ENCODE assay signal across 24 cellular contexts in genomic region chr20:37390891-37391525, GRCh38. TPM values are rescaled to one million over a fixed set of nuclear protein-coding genes. Genes with fewer than 3 reads are reported as not detected.
A peak's percentile ranks its signal among the peaks of the same experiment; 100 is the strongest.
DNase-seq lines count a peak whose midpoint lies in the region; ATAC-seq, FAIRE-seq and TF ChIP-seq lines count a peak whose summit lies in the region.
"Had no signal": no experiment of that assay in that cellular context is flagged by ENCODE, and none has a peak within 500 bp of the region (broad histone marks: within the 10 kb centered on the region; RNA-seq: fewer than 3 reads in every experiment).

No MANE protein-coding gene starts in this region.

- TF ChIP-seq RAD21 in SK-N-SH (IDR thresholded peaks at IDR 0.05; ENCODE audit: low read length) (no peak), HepG2 (CRISPR knock-in tag; IDR thresholded peaks at IDR 0.05) (peak; percentile 54; the same call in 1 of the 2 replicates)

- no peaks in the 10 kb centered on the region for H3K9me2 ChIP-seq in SK-N-SH

- H3K9me3 Mint-ChIP-seq in progenitor cell of endocrine pancreas (ENCODE audit: low read depth), result no peaks in the 10 kb centered on the region
- H3K9me3 Mint-ChIP-seq: activated naive CD4-positive, alpha-beta T cell treated with anti-CD3 and anti-CD28 coated beads for 36 hours; activated T-cell treated with anti-CD3 and anti-CD28 coated beads, Interleukin-2, amount 50 U/mL, for 72 hours; CD4-positive, alpha-beta T cell; dendritic cell treated with granulocyte-macrophage colony-stimulating factor and Interleukin-4, amounts not matched to agents 40 ng/mL and 50 ng/mL, for 4 days; memory B cell; naive thymus-derived CD4-positive, alpha-beta T cell; T-helper 1 cell treated with Interleukin-12 subunit alpha and Interleukin-12 subunit beta and Interleukin-4 antibody, amounts not matched to agents 30 μg/mL and 1 μg/mL, for 36 hours had no signal

- ATAC-seq in SK-N-SH treated with all-trans-retinoic acid at 6 μM for 48 hours (no peak), HepG2 (peak; percentile 86)
- ATAC-seq: activated T-cell treated with anti-CD3 and anti-CD28 coated beads, Interleukin-2, amount 50 U/mL, for 72 hours; naive thymus-derived CD4-positive, alpha-beta T cell; sciatic nerve had no signal

- TF ChIP-seq EP300 in SK-N-SH (IDR thresholded peaks at IDR 0.05; ENCODE audit: borderline replicate concordance in 1 of 2, low read depth in 1 of 2, low read length in 1 of 2) (no peak), HepG2 (IDR thresholded peaks at IDR 0.05; ENCODE audit: low read depth in 2 of 2, low read length in 2 of 2) (peak in 1 of 2 experiments; percentile 88; a peak in 3 of 4 replicates), HepG2 (CRISPR knock-in tag; IDR thresholded peaks at IDR 0.05; ENCODE audit: borderline replicate concordance) (peak; percentile 69)

- in situ Hi-C loops in HepG2 (cut with HindIII; ENCODE audit: extremely low pct_ligation_motif_present, low pct_unique_long_range_greater_than_20kb), result no loop called here

- peak; percentile 100 for FAIRE-seq in HepG2 (lab: Jason Lieb, UNC)

- no TSS peak for BruUV-seq in HepG2 (replicated peaks; lab: Mats Ljungman, UMichigan)

- H3K27ac ChIP-seq in SK-N-SH (ENCODE audit: low read depth in 2 of 2, low read length in 1 of 2), result peak overlapping the region in 1 of 2 experiments; percentile 1; a peak in 1 of 4 replicates
- H3K27ac ChIP-seq in RWPE1, result peak overlapping the region; percentile 38
- H3K27ac ChIP-seq in HepG2 (ENCODE audit: extremely low read length, insufficient read depth, low read length), result peak overlapping the region; percentile 74
- H3K27ac ChIP-seq: 22Rv1, cardiac muscle cell, tibial nerve had no signal

- peaks cover 11% of the 10 kb centered on the region for H3K36me3 Mint-ChIP-seq in progenitor cell of endocrine pancreas (ENCODE audit: insufficient read depth)
- H3K36me3 Mint-ChIP-seq: naive thymus-derived CD4-positive, alpha-beta T cell had no signal

- H2AFZ ChIP-seq in SK-N-SH (ENCODE audit: low read depth) (no peak overlapping the region), HepG2 (ENCODE audit: low read length) (no peak overlapping the region)

- CTCF ChIA-PET in SK-N-SH (lab: Yijun Ruan, JAX) (interaction anchor here (0.7 to 1.4 kb wide), 5 partner anchors 113 to 196 kb away, joined by 3 to 4 read pairs (median 3); no protein-coding TSS in a partner anchor), RWPE1 (lab: Yijun Ruan, JAX) (no interaction called here), HepG2 (lab: Yijun Ruan, JAX; ENCODE audit: low intra/inter-chr PET ratio, low total read pairs) (interaction anchor here (1.5 kb wide), 1 partner anchor 143 kb away, joined by 5 read pairs; no protein-coding TSS in a partner anchor)

- intact Hi-C loops in HepG2 (cut with micrococcal nuclease; ENCODE audit: unreplicated experiment), result no loop called here

- H3K27me3 ChIP-seq in SK-N-SH (ENCODE audit: insufficient read depth) (no peaks in the 10 kb centered on the region), HepG2 (ENCODE audit: control insufficient read depth in 1 of 2, insufficient read depth in 2 of 2, low read length in 2 of 2) (no peaks in the 10 kb centered on the region)
- H3K27me3 ChIP-seq: cardiac muscle cell, tibial nerve had no signal

- no peaks in the 10 kb centered on the region for H3K79me2 ChIP-seq in SK-N-SH (ENCODE audit: insufficient read depth)
- H3K79me2 ChIP-seq in HepG2 (ENCODE audit: insufficient read depth, low read length), result no peaks in the 10 kb centered on the region

- no peak overlapping the region for H3K4me3 Mint-ChIP-seq in progenitor cell of endocrine pancreas (ENCODE audit: low read depth)
- H3K4me3 Mint-ChIP-seq: activated naive CD4-positive, alpha-beta T cell treated with anti-CD3 and anti-CD28 coated beads for 36 hours; activated T-cell treated with anti-CD3 and anti-CD28 coated beads, Interleukin-2, amount 50 U/mL, for 72 hours; CD4-positive, alpha-beta T cell; dendritic cell treated with granulocyte-macrophage colony-stimulating factor and Interleukin-4, amounts not matched to agents 40 ng/mL and 50 ng/mL, for 4 days; memory B cell; naive thymus-derived CD4-positive, alpha-beta T cell; T-helper 1 cell treated with Interleukin-12 subunit alpha and Interleukin-12 subunit beta and Interleukin-4 antibody, amounts not matched to agents 30 μg/mL and 1 μg/mL, for 36 hours had no signal

- POLR2A ChIA-PET in SK-N-SH (lab: Yijun Ruan, JAX), result no interaction called here
- POLR2A ChIA-PET in RWPE1 (lab: Yijun Ruan, JAX; ENCODE audit: low non-redundant PET), result interaction anchor here (0.7 kb wide), 1 partner anchor 128 kb away, joined by 9 read pairs; no protein-coding TSS in a partner anchor
- POLR2A ChIA-PET in HepG2 (lab: Yijun Ruan, JAX), result interaction anchor here (0.8 to 1.9 kb wide), 7 partner anchors 11 to 137 kb away, joined by 3 to 10 read pairs (median 6); partner anchors contain the start of genes BLCAP and MANBAL

- H3K36me3 ChIP-seq in SK-N-SH (replicated peaks in 1 of 2; ENCODE audit: control insufficient read depth in 1 of 2, insufficient read depth in 2 of 2, low read length in 1 of 2) (peaks cover 8 to 19% of the 10 kb centered on the region in 2 experiments), HepG2 (replicated peaks in 1 of 2; ENCODE audit: control insufficient read depth in 1 of 2, insufficient read depth in 2 of 2, low read length in 2 of 2) (peaks cover 34 to 42% of the 10 kb centered on the region in 2 experiments)
- H3K36me3 ChIP-seq: cardiac muscle cell had no signal

- H3K4me3 ChIP-seq in SK-N-SH (ENCODE audit: low read depth in 2 of 2, low read length in 1 of 2) (no peak overlapping the region), HepG2 (replicated peaks in 1 of 3; ENCODE audit: insufficient read depth in 1 of 3, low read depth in 2 of 3, low read length in 3 of 3) (peak overlapping the region in 1 of 3 experiments; percentile 35; a peak in 2 of 6 replicates)
- H3K4me3 ChIP-seq: cardiac muscle cell, tibial nerve had no signal

- H3F3A ChIP-seq in SK-N-SH (replicated peaks; ENCODE audit: insufficient read depth), result no peaks in the 10 kb centered on the region

- peaks cover 5% of the 10 kb centered on the region for H3K4me1 Mint-ChIP-seq in progenitor cell of endocrine pancreas (ENCODE audit: low read depth)
- H3K4me1 Mint-ChIP-seq: memory B cell had no signal

- peak overlapping the region; percentile 49 for H3K27ac Mint-ChIP-seq in progenitor cell of endocrine pancreas
- H3K27ac Mint-ChIP-seq: activated naive CD4-positive, alpha-beta T cell treated with anti-CD3 and anti-CD28 coated beads for 36 hours; activated T-cell treated with anti-CD3 and anti-CD28 coated beads, Interleukin-2, amount 50 U/mL, for 72 hours; CD4-positive, alpha-beta T cell; dendritic cell treated with granulocyte-macrophage colony-stimulating factor and Interleukin-4, amounts not matched to agents 40 ng/mL and 50 ng/mL, for 4 days; memory B cell; T-helper 1 cell treated with Interleukin-12 subunit alpha and Interleukin-12 subunit beta and Interleukin-4 antibody, amounts not matched to agents 30 μg/mL and 1 μg/mL, for 36 hours had no signal

- TF ChIP-seq POLR2A in HepG2 (IDR thresholded peaks at IDR 0.05; ENCODE audit: insufficient read depth in 1 of 2, low read depth in 2 of 2, low read length in 2 of 2), result peak; percentile 40 to 55; a peak in 1 of 4 replicates

- peaks cover 0 to 48% of the 10 kb centered on the region in 2 experiments; a peak in 2 of 4 replicates for H3K4me1 ChIP-seq in SK-N-SH (ENCODE audit: control insufficient read depth in 1 of 2, insufficient read depth in 2 of 2, low read depth in 1 of 2, low read length in 1 of 2)
- H3K4me1 ChIP-seq in HepG2 (ENCODE audit: insufficient read depth, low read length), result peaks cover 57% of the 10 kb centered on the region

- H3K9me3 ChIP-seq in SK-N-SH (no peaks in the 10 kb centered on the region), HepG2 (ENCODE audit: low read length) (no peaks in the 10 kb centered on the region)
- H3K9me3 ChIP-seq: tibial nerve had no signal

- WGBS in SK-N-SH (ENCODE audit: low lambda C conversion rate), result 92% methylated on average over 12 of the region's 12 CpGs
- WGBS in HepG2 (ENCODE audit: low lambda C conversion rate), result 14% methylated on average over 7 of the region's 12 CpGs

- H3K4me2 ChIP-seq in SK-N-SH (no peak overlapping the region), HepG2 (ENCODE audit: low read depth, low read length) (peak overlapping the region; percentile 61)

- H3K9ac ChIP-seq in SK-N-SH (no peak overlapping the region), HepG2 (ENCODE audit: insufficient read depth, low read depth, low read length) (peak overlapping the region; percentile 50)

- H4K20me1 ChIP-seq in SK-N-SH (ENCODE audit: insufficient read depth), result no peaks in the 10 kb centered on the region
- no peaks in the 10 kb centered on the region for H4K20me1 ChIP-seq in HepG2 (ENCODE audit: insufficient read depth, low read length)

- DNase-seq in SK-N-SH, result peak; percentile 19
- no peak for DNase-seq in RWPE1 (ENCODE audit: low spot score)
- peak; percentile 93 for DNase-seq in HepG2 (ENCODE audit: low spot score)
- DNase-seq in progenitor cell of endocrine pancreas (ENCODE audit: low spot score, unreplicated experiment), result no peak
- no peak for DNase-seq in stimulated activated CD4-positive, alpha-beta T cell treated with anti-CD3 and anti-CD28 coated beads, Interleukin-12 subunit alpha, Interleukin-12 subunit beta, amount 100 ng/mL, for 4 hours
- DNase-seq in NCI-H1105 (lab: John Stamatoyannopoulos, UW), result no peak
- no peak for DNase-seq in RPMI8226
- DNase-seq: activated CD4-positive, alpha-beta T cell treated with anti-CD3 and anti-CD28 coated beads for 4 hours; activated naive CD4-positive, alpha-beta T cell treated with anti-CD3 and anti-CD28 coated beads for 36 hours; activated T-cell treated with anti-CD3 and anti-CD28 coated beads, Interleukin-2, amount 50 U/mL, for 72 hours; CD4-positive, alpha-beta T cell; naive thymus-derived CD4-positive, alpha-beta T cell; NCI-H1436 treated with DMSO at 0.1 percent for 48 hours; NCI-H510A; NK-92 treated with Interleukin-12 subunit alpha and Interleukin-12 subunit beta, amount 100 ng/mL, for 24 hours; stimulated activated CD8-positive, alpha-beta memory T cell treated with anti-CD3 and anti-CD28 coated beads, Interleukin-4, amount 100 ng/mL, for 48 hours had no signal

- TF ChIP-seq CTCF in SK-N-SH (IDR thresholded peaks at IDR 0.05) (no peak), RWPE1 (conservative IDR thresholded peaks at IDR 0.05; ENCODE audit: low read depth) (no peak), HepG2 (CRISPR knock-in tag; IDR thresholded peaks at IDR 0.05) (peak; percentile 43), progenitor cell of endocrine pancreas (IDR thresholded peaks at IDR 0.05; ENCODE audit: unreplicated experiment) (no peak)

- H3K27me3 Mint-ChIP-seq in progenitor cell of endocrine pancreas, result no peaks in the 10 kb centered on the region
- H3K27me3 Mint-ChIP-seq: CD4-positive, alpha-beta T cell; dendritic cell treated with granulocyte-macrophage colony-stimulating factor and Interleukin-4, amounts not matched to agents 40 ng/mL and 50 ng/mL, for 4 days; memory B cell; naive thymus-derived CD4-positive, alpha-beta T cell had no signal

RNA-seq across cellular contexts. Expression of gene SRC, which starts 45.1 kb away (rescaled TPM):
- polyA plus RNA-seq in SK-N-SH (2012; rRNA removed), result 23.8 and 25.6 TPM in 2 replicates
- polyA plus RNA-seq in SK-N-SH (2012; cell fraction: cytosol; rRNA removed), result 9.6 and 17.1 TPM in 2 replicates
- polyA plus RNA-seq in SK-N-SH (2012; cell fraction: nucleus; rRNA removed), result 49.2 and 58.8 TPM in 2 replicates
- 54.7 and 59.7 TPM in 2 replicates for total RNA-seq in HepG2 (2016; rRNA removed; fragmentation: Illumina TruSeq; extraction: Trizol)
- total RNA-seq in HepG2 (2016; cell fraction: cytosol; rRNA removed; fragmentation: Illumina TruSeq; extraction: Trizol; ENCODE audit: low read depth), result 18.4 and 21.0 TPM in 2 replicates
- 48.2 and 56.8 TPM in 2 replicates for total RNA-seq in HepG2 (2016; cell fraction: insoluble cytoplasmic fraction; rRNA removed; fragmentation: Illumina TruSeq; extraction: Trizol)
- 25.3 and 30.3 TPM in 2 replicates for total RNA-seq in HepG2 (2016; cell fraction: membrane; rRNA removed; fragmentation: Illumina TruSeq; extraction: Trizol)
- 60.1 and 65.6 TPM in 2 replicates for total RNA-seq in HepG2 (2016; cell fraction: nucleus; rRNA removed; fragmentation: Illumina TruSeq; extraction: Trizol)
- polyA plus RNA-seq in HepG2 (2011; rRNA removed), result 192 and 229 TPM in 2 replicates
- polyA plus RNA-seq in HepG2 (2011; cell fraction: cytosol; rRNA removed), result 97.4 and 112 TPM in 2 replicates
- polyA plus RNA-seq in HepG2 (2011; cell fraction: nucleus; rRNA removed), result 448 and 459 TPM in 2 replicates
- 148 and 158 TPM in 2 replicates for polyA plus RNA-seq in HepG2 (2012)
- polyA plus RNA-seq in HepG2 (2016; cell fraction: cytosol; fragmentation: Illumina TruSeq; extraction: Trizol; ENCODE audit: low read depth), result 3.4 and 4.0 TPM in 2 replicates
- polyA plus RNA-seq in HepG2 (2016; cell fraction: insoluble cytoplasmic fraction; fragmentation: Illumina TruSeq; extraction: Trizol; ENCODE audit: low read depth), result 43.5 and 52.9 TPM in 2 replicates
- 13.5 and 16.0 TPM in 2 replicates for polyA plus RNA-seq in HepG2 (2016; cell fraction: membrane; fragmentation: Illumina TruSeq; extraction: Trizol; ENCODE audit: low read depth)
- 92.1 and 101 TPM in 2 replicates for polyA plus RNA-seq in HepG2 (2016; cell fraction: nucleus; fragmentation: Illumina TruSeq; extraction: Trizol; ENCODE audit: insufficient read depth, low read depth)
- polyA minus RNA-seq in HepG2 (2011; rRNA and poly(A)+ RNA removed; ENCODE audit: low replicate concordance), result 0.87 and 280 TPM in 2 replicates
- polyA minus RNA-seq in HepG2 (2011; cell fraction: cytosol; rRNA and poly(A)+ RNA removed), result 92.5 and 127 TPM in 2 replicates
- 209 and 267 TPM in 2 replicates for polyA minus RNA-seq in HepG2 (2011; cell fraction: nucleus; rRNA and poly(A)+ RNA removed)
- 126 and 128 TPM in 2 replicates for total RNA-seq in progenitor cell of endocrine pancreas

Comparison
In these comparisons a context has a peak if more than half of its experiments do, and no peak if none do; other contexts are left out.
1. DNase-seq: peak in SK-N-SH (single experiment) and HepG2 (single experiment); none in RWPE1 (single experiment), progenitor cell of endocrine pancreas (single experiment), stimulated activated CD4-positive, alpha-beta T cell treated with anti-CD3 and anti-CD28 coated beads, Interleukin-12 subunit alpha, Interleukin-12 subunit beta, amount 100 ng/mL, for 4 hours (single experiment), NCI-H1105 (single experiment) and RPMI8226 (single experiment).
2. Of the 25 proteins assayed by ChIP-seq in both HepG2 and SK-N-SH: peak only in HepG2: CTCF, EP300, FOSL2, JUND, MAX, POLR2AphosphoS5 and 5 more; only in SK-N-SH: none; in both: none; in neither: 13; mixed calls (peak in some experiments, not most) for 1.